In the genomic region with DNA sequence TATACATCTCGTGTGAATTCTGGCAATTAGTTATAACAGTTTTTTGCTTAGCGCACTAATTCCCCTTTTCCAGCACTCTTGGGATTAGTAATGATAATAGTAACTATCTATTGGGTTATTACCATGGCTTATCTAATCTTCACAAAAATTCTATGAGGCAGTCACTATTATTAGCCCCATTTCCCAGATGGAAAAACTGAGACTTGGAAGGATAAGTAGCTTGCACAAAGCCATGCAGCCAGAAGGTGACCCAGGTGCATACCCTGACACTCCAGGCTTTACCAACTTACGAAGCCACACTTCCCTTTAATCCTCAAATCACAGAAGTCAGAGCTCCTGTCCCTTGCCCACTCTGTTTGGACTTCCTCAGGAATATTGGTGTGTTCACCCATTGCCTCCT, we compare ENCODE assay signal across 1 cellular context.
TF ChIP-seq lines count a peak whose summit lies in the region.

No MANE protein-coding gene starts in this region.

TF ChIP-seq in K562, 482 proteins besides CTCF, POLR2A, EP300 and RAD21 (continued from another document):
- TF ChIP-seq, protein P1, sequence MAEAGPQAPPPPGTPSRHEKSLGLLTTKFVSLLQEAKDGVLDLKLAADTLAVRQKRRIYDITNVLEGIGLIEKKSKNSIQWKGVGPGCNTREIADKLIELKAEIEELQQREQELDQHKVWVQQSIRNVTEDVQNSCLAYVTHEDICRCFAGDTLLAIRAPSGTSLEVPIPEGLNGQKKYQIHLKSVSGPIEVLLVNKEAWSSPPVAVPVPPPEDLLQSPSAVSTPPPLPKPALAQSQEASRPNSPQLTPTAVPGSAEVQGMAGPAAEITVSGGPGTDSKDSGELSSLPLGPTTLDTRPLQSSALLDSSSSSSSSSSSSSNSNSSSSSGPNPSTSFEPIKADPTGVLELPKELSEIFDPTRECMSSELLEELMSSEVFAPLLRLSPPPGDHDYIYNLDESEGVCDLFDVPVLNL (CRISPR knock-in tag; IDR thresholded peaks at IDR 0.05; ENCODE audit: low read depth): no peak
